22 cellular contexts compared by ENCODE assay signal in the genomic region with DNA sequence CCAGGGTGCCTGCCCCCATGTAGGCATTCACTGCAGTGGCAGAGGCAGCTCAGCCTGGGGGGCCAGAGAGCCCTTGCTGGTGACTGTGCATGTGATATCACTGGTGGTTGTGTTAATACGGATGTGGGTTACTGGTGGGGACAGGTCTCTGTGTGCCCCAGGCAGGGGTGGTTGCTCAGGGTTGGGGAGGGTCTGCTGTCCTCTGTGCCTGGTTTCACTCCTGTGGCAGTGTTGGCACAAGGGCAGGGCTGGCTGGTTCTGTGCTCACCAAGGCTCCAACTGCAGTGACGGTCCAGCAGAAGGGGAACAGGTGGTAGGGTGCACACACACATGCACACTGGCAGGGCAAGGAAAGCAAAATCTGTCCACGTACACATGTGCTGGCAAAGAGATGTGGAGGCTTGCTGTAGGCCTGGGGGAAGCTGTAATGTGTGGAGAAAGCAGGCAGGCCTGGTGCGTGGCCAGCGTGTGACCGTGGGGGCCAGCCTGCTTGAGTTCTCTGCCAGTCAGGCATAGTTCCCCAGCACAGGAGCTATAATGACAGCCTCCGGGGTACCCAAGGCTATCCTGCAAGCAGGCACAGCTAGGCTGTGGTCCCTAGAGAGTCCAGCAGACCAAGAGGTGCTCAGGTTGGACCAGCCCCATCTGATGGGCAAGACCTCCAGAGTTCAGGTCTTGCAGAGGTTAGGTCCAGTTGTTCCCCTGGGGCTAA.
DNase-seq lines count a peak whose midpoint lies in the region; ATAC-seq and TF ChIP-seq lines count a peak whose summit lies in the region.
"Had no signal": no experiment of that assay in that cellular context is flagged by ENCODE, and none has a peak within 500 bp of the region (broad histone marks: within the 10 kb centered on the region; RNA-seq: fewer than 3 reads in every experiment).

No MANE protein-coding gene starts in this region.

- WGBS in right cardiac atrium = 77% methylated on average over 7 of the region's 7 CpGs
- 32 to 62% (median 41%) methylated on average over 7 of the region's 7 CpGs for WGBS in psoas muscle, 3 donors

- no peaks in the 10 kb centered on the region for H3K27me3 Mint-ChIP-seq in MCF 10A (ENCODE audit: insufficient read depth, unreplicated experiment)
- H3K27me3 Mint-ChIP-seq: CD4-positive, CD25-positive, alpha-beta regulatory T cell had no signal

- H3K4me3 Mint-ChIP-seq in MCF 10A (ENCODE audit: unreplicated experiment) = no peak overlapping the region
- H3K4me3 Mint-ChIP-seq: CD4-positive, CD25-positive, alpha-beta regulatory T cell had no signal

- H3K9me3 Mint-ChIP-seq in MCF 10A (ENCODE audit: unreplicated experiment) = no peaks in the 10 kb centered on the region

- H3K36me3 ChIP-seq in psoas muscle (ENCODE audit: insufficient read depth in 1 of 2, low read depth in 1 of 2) = no peaks in the 10 kb centered on the region
- H3K36me3 ChIP-seq: BE2C, HAP-1 had no signal

- H3K27ac Mint-ChIP-seq in MCF 10A (ENCODE audit: low read depth, unreplicated experiment) = no peak overlapping the region
- H3K27ac Mint-ChIP-seq: CD4-positive, CD25-positive, alpha-beta regulatory T cell had no signal

- no peak overlapping the region for H3K4me3 ChIP-seq in right cardiac atrium (ENCODE audit: low read length)
- H3K4me3 ChIP-seq in psoas muscle = no peak overlapping the region
- H3K4me3 ChIP-seq: HAP-1 had no signal

- H3K27ac ChIP-seq in right cardiac atrium (ENCODE audit: low read length) = no peak overlapping the region
- peak overlapping the region; percentile 23 for H3K27ac ChIP-seq in psoas muscle
- H3K27ac ChIP-seq: HL-60 had no signal

- CTCF ChIA-PET in MCF 10A (lab: Yijun Ruan, JAX) = interaction anchor here (0.7 kb wide), 1 partner anchor 16 kb away, joined by 3 read pairs; no protein-coding TSS in a partner anchor

- no peak for TF ChIP-seq CTCF in psoas muscle (IDR thresholded peaks at IDR 0.05)
- TF ChIP-seq CTCF in MCF 10A (IDR thresholded peaks at IDR 0.05; ENCODE audit: unreplicated experiment) = no peak

- DNase-seq in NCI-H2171 treated with DMSO at 0.1 percent for 48 hours (lab: John Stamatoyannopoulos, UW) (peak; percentile 44), NCI-H2171 (lab: John Stamatoyannopoulos, UW) (no peak), NCI-H446 treated with DMSO at 0.1 percent for 48 hours (lab: John Stamatoyannopoulos, UW) (peak; percentile 31), right cardiac atrium (no peak), psoas muscle (no peak), MCF 10A (ENCODE audit: unreplicated experiment) (no peak)
- DNase-seq: BE2C; CD4-positive, CD25-positive, alpha-beta regulatory T cell; DMS79; Kasumi-1; MM.1S; NCI-H1092; NCI-H187; NCI-H2107; NCI-H226; NCI-H524 treated with DMSO at 0.1 percent for 48 hours; SIG-M5 had no signal

- intact Hi-C loops in right cardiac atrium (cut with DNase I) (no loop called here), psoas muscle (cut with DNase I) (no loop called here), MCF 10A (cut with micrococcal nuclease) (no loop called here)

- H3K36me3 Mint-ChIP-seq in MCF 10A (ENCODE audit: insufficient read depth, unreplicated experiment) = no peaks in the 10 kb centered on the region

- peak; percentile 16 to 43 for ATAC-seq in right cardiac atrium
- ATAC-seq in psoas muscle = peak in 3 of 4 donors; percentile 55 to 83 (median 68)
- no peak for ATAC-seq in HG03097 (IDR thresholded peaks at IDR 0.05; ENCODE audit: low FRiP score, unreplicated experiment)
- no peak for ATAC-seq in GM21423 (IDR thresholded peaks at IDR 0.05; ENCODE audit: unreplicated experiment)
- ATAC-seq: SK-N-SH treated with all-trans-retinoic acid at 6 μM for 48 hours had no signal

- H3K4me1 ChIP-seq in right cardiac atrium (ENCODE audit: control insufficient read depth, insufficient read depth, low read length) (peaks cover 4% of the 10 kb centered on the region), psoas muscle (peaks cover 8% of the 10 kb centered on the region)
- H3K4me1 ChIP-seq: BE2C, HAP-1 had no signal

- BruUV-seq in MCF 10A (replicated peaks; lab: Mats Ljungman, UMichigan) = no TSS peak

- H3K27me3 ChIP-seq in right cardiac atrium (ENCODE audit: control insufficient read depth, insufficient read depth) (no peaks in the 10 kb centered on the region), psoas muscle (ENCODE audit: insufficient read depth in 3 of 3, low read length in 2 of 3) (no peaks in the 10 kb centered on the region)
- H3K27me3 ChIP-seq: BE2C had no signal

- H3K9me3 ChIP-seq in right cardiac atrium (ENCODE audit: control insufficient read depth, low read length) = no peaks in the 10 kb centered on the region
- H3K9me3 ChIP-seq in psoas muscle = no peaks in the 10 kb centered on the region
- H3K9me3 ChIP-seq: BE2C, HAP-1 had no signal

- POLR2A ChIA-PET in MCF 10A (lab: Yijun Ruan, JAX) = no interaction called here

- no peaks in the 10 kb centered on the region for H3K4me1 Mint-ChIP-seq in MCF 10A (ENCODE audit: insufficient read depth, unreplicated experiment)

Comparison
In these comparisons a context has a peak if more than half of its experiments do, and no peak if none do; other contexts are left out.
1. DNase-seq: peak in NCI-H2171 treated with DMSO at 0.1 percent for 48 hours (single experiment) and NCI-H446 treated with DMSO at 0.1 percent for 48 hours (single experiment); none in NCI-H2171 (single experiment), right cardiac atrium (0 of 3), psoas muscle (0 of 2) and MCF 10A (single experiment).
2. ATAC-seq: peak in right cardiac atrium (2 of 2) and psoas muscle (3 of 4); none in HG03097 (single experiment) and GM21423 (single experiment).